ENCODE assay signal across 8 cellular contexts in the genomic region with DNA sequence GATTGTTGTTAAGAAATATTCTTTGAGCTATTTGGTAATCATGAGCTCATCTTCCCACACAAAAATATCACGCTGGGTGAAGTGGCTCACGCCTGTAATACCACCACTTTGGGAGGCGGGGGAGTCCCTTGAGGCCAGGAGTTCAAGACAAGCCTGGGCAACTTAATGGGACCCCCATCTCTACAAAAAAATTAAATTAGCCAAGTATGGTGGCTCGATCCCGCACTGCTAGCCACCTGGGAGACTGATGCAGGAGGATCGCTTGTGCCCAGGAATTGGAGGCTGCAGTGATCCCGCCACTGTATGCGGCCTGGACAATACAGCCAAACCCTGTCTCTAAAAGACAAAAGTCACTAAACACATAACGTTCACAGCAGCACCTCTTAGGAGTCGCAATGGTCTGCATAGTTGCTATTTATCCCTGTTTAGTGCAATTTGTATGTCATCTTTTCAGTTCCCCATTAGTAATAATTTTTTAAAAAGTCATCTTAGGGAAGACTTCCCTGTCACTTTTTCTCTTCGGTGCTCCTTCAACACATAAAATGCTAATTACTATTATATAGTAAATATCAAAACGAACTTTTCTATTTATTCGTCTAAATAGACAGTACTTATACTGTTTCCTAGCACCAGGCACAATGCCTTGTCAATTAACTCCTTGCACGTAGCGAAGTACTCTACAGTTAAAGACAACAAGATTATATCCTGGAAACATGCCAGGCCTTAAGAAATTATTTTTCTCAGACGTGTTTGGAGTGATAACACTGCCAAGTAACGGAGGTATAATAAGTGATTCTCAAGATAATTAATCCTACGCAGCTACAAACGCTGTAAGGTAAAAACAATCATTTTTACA. TPM values are rescaled to one million over a fixed set of nuclear protein-coding genes. Genes with fewer than 3 reads are reported as not detected.
DNase-seq lines count a peak whose midpoint lies in the region; ATAC-seq and TF ChIP-seq lines count a peak whose summit lies in the region.

No MANE protein-coding gene starts in this region.

- H2BK12ac ChIP-seq in trophoblast cell (ENCODE audit: low read length): no peak overlapping the region

- H4K91ac ChIP-seq in trophoblast cell (ENCODE audit: low read depth, low read length): no peak overlapping the region

- H3K9me2 ChIP-seq in HCT116 (ENCODE audit: insufficient read depth): no peaks in the 10 kb centered on the region

- peak overlapping the region; percentile 97 for H3K27ac ChIP-seq in ACC112 (ENCODE audit: low read depth, low read length)
- H3K27ac ChIP-seq in HCT116 (ENCODE audit: low read depth, low read length): peak overlapping the region; percentile 92; the same call in 1 of the 2 replicates
- H3K27ac ChIP-seq in fibroblast of lung (ENCODE audit: insufficient read depth, low read length): peak overlapping the region; percentile 93
- H3K27ac ChIP-seq in trophoblast cell (ENCODE audit: low read depth, low read length): no peak overlapping the region

- no peak overlapping the region for H2BK5ac ChIP-seq in trophoblast cell (ENCODE audit: low read depth, low read length, poor library complexity)

- H4K8ac ChIP-seq in trophoblast cell (ENCODE audit: low read depth, low read length): no peak overlapping the region

- no peak overlapping the region for H4K12ac ChIP-seq in trophoblast cell (ENCODE audit: low read depth, low read length)

- peak overlapping the region; percentile 88 for H3K4ac ChIP-seq in trophoblast cell (ENCODE audit: low read depth, low read length)

- DNase-seq in HCT116 (ENCODE audit: low read depth, low spot score): no peak
- DNase-seq in WTC11 (ENCODE audit: low spot score): no peak
- peak; percentile 24 to 29 for DNase-seq in fibroblast of lung (ENCODE audit: low read depth in 2 of 2)
- no peak for DNase-seq in trophoblast cell
- DNase-seq in islet precursor cell: no peak
- no peak for DNase-seq in NCI-H510A treated with DMSO at 0.1 percent for 48 hours (lab: John Stamatoyannopoulos, UW)

- H3K4me1 ChIP-seq in ACC112 (ENCODE audit: control insufficient read depth, insufficient read depth, low read length, unreplicated experiment): peaks cover 21% of the 10 kb centered on the region
- peaks cover 9 to 15% of the 10 kb centered on the region in 2 experiments for H3K4me1 ChIP-seq in HCT116 (ENCODE audit: control insufficient read depth in 1 of 2, insufficient read depth in 2 of 2, low read length in 2 of 2)
- peaks cover 3% of the 10 kb centered on the region for H3K4me1 ChIP-seq in fibroblast of lung (ENCODE audit: control insufficient read depth, extremely low read depth, insufficient read depth, low read length)
- H3K4me1 ChIP-seq in trophoblast cell (ENCODE audit: control insufficient read depth in 1 of 2, insufficient read depth in 2 of 2, low read length in 2 of 2): peaks cover 7 to 8% of the 10 kb centered on the region in 2 experiments

- H3K4me3 Mint-ChIP-seq in WTC11: peak overlapping the region; percentile 99

- H4K20me1 ChIP-seq in HCT116 (ENCODE audit: insufficient read depth) (peaks cover 15% of the 10 kb centered on the region; the same call in 1 of the 2 replicates), fibroblast of lung (ENCODE audit: control insufficient read depth, extremely low read depth, insufficient read depth, low read length) (no peaks in the 10 kb centered on the region)

- H3K79me2 ChIP-seq in ACC112 (ENCODE audit: control insufficient read depth, insufficient read depth, low read length, unreplicated experiment) (peaks cover 92% of the 10 kb centered on the region), HCT116 (ENCODE audit: insufficient read depth, low read length) (peaks cover 95% of the 10 kb centered on the region), fibroblast of lung (ENCODE audit: control insufficient read depth, insufficient read depth, low read length) (peaks cover 91% of the 10 kb centered on the region), trophoblast cell (ENCODE audit: control insufficient read depth, insufficient read depth, low read length, poor library complexity) (peaks cover 27% of the 10 kb centered on the region)

- H3K18ac ChIP-seq in trophoblast cell (ENCODE audit: low read length): no peak overlapping the region

- POLR2A ChIA-PET in HCT116 (lab: Charles Lee) (no interaction called here), WTC11 (lab: Charles Lee) (interaction anchor here (0.7 to 0.8 kb wide), 2 partner anchors 44 to 218 kb away, joined by 3 read pairs; partner anchors contain the start of gene MRTFA)

- CTCF ChIA-PET in HCT116 (lab: Charles Lee) (no interaction called here), WTC11 (lab: Charles Lee) (interaction anchor here (2.0 kb wide), 1 partner anchor 172 kb away, joined by 5 read pairs; no protein-coding TSS in a partner anchor)

- WGBS in trophoblast cell (ENCODE audit: extremely low coverage, insufficient coverage, insufficient read length): no CpG with 5 or more reads among the region's 19 CpGs

- H3K27me3 ChIP-seq in ACC112 (ENCODE audit: insufficient read depth, low read length) (no peaks in the 10 kb centered on the region), HCT116 (ENCODE audit: insufficient read depth, low read length) (no peaks in the 10 kb centered on the region), fibroblast of lung (ENCODE audit: control insufficient read depth, insufficient read depth, low read length) (no peaks in the 10 kb centered on the region), trophoblast cell (ENCODE audit: insufficient read depth, low read length) (no peaks in the 10 kb centered on the region)

- H3K36me3 Mint-ChIP-seq in WTC11: peaks cover 9% of the 10 kb centered on the region

- no peak for ATAC-seq in HCT116
- ATAC-seq in WTC11: no peak
- ATAC-seq in GM19467 (IDR thresholded peaks at IDR 0.05; ENCODE audit: unreplicated experiment): no peak

- RAD21 ChIA-PET in HCT116 (lab: Charles Lee; ENCODE audit: low non-redundant PET in 1 of 2, low total read pairs in 2 of 2, uncharacterized antibody in 2 of 2, unreplicated experiment in 2 of 2): no interaction called here

- no peak overlapping the region for H2AK5ac ChIP-seq in trophoblast cell (ENCODE audit: low read length)

- peaks cover 13% of the 10 kb centered on the region for H3K79me1 ChIP-seq in trophoblast cell (ENCODE audit: low read length)

- no peaks in the 10 kb centered on the region for H3K9me3 Mint-ChIP-seq in WTC11

- H3K14ac ChIP-seq in trophoblast cell (ENCODE audit: low read length): no peak overlapping the region

- no peak for TF ChIP-seq POLR2A in HCT116 (IDR thresholded peaks at IDR 0.05; ENCODE audit: borderline replicate concordance, extremely low read depth, insufficient read depth, insufficient read length)

- no peaks in the 10 kb centered on the region for H3K27me3 Mint-ChIP-seq in WTC11 (ENCODE audit: low read depth)

- peak overlapping the region; percentile 87 for H3K4me2 ChIP-seq in HCT116 (ENCODE audit: low read length)
- peak overlapping the region; percentile 76 for H3K4me2 ChIP-seq in fibroblast of lung (ENCODE audit: extremely low read depth, insufficient read depth, low read length)
- H3K4me2 ChIP-seq in trophoblast cell (ENCODE audit: low read length): peak overlapping the region; percentile 88

- BruUV-seq in HCT116 (replicated peaks; lab: Mats Ljungman, UMichigan): TSS peak; percentile 37

- TF ChIP-seq CTCF in HCT116 (IDR thresholded peaks at IDR 0.05 in 2 of 3, conservative IDR thresholded peaks at IDR 0.05 in 1 of 3; ENCODE audit: borderline replicate concordance in 1 of 3, insufficient read depth in 1 of 3, low read depth in 2 of 3, low read length in 2 of 3) (no peak), WTC11 (IDR thresholded peaks at IDR 0.05) (no peak), fibroblast of lung (conservative IDR thresholded peaks at IDR 0.05 in 1 of 2, IDR thresholded peaks at IDR 0.05 in 1 of 2; ENCODE audit: low read depth in 1 of 2, low read length in 2 of 2) (no peak)

- H2AFZ ChIP-seq in ACC112 (ENCODE audit: low read length, unreplicated experiment): no peak overlapping the region
- no peak overlapping the region for H2AFZ ChIP-seq in HCT116 (ENCODE audit: low read depth, low read length, poor library complexity, severe bottlenecking)
- no peak overlapping the region for H2AFZ ChIP-seq in fibroblast of lung (ENCODE audit: low read length)
- no peak overlapping the region for H2AFZ ChIP-seq in trophoblast cell (ENCODE audit: insufficient read depth, low read length, poor library complexity)

- peak overlapping the region; percentile 68; the same call in 1 of the 2 replicates for H3K27ac Mint-ChIP-seq in WTC11

- H3K36me3 ChIP-seq in ACC112 (ENCODE audit: insufficient read depth, low read length): 0 out of 2 replicates have a peak, but pooled peaks cover 3% of the 10 kb centered on the region
- H3K36me3 ChIP-seq in HCT116 (ENCODE audit: control insufficient read depth in 1 of 2, insufficient read depth in 2 of 2, low read length in 2 of 2): peaks cover 9% of the 10 kb centered on the region in 2 experiments; a peak in 3 of 4 replicates
- H3K36me3 ChIP-seq in fibroblast of lung (ENCODE audit: control insufficient read depth, insufficient read depth, low read length): no peaks in the 10 kb centered on the region
- H3K36me3 ChIP-seq in trophoblast cell (ENCODE audit: control insufficient read depth in 1 of 2, insufficient read depth in 2 of 2, low read length in 2 of 2): peaks cover 2% of the 10 kb centered on the region in 2 experiments

- H3K9me3 ChIP-seq in HCT116 (ENCODE audit: control insufficient read depth in 1 of 2, insufficient read depth in 1 of 2, low read depth in 1 of 2, low read length in 2 of 2) (no peaks in the 10 kb centered on the region), fibroblast of lung (ENCODE audit: control insufficient read depth, insufficient read depth, low read depth, low read length) (no peaks in the 10 kb centered on the region), trophoblast cell (ENCODE audit: insufficient read depth, low read depth, low read length) (no peaks in the 10 kb centered on the region)

- no peak overlapping the region for H3K23ac ChIP-seq in trophoblast cell (ENCODE audit: low read length)

- no peak for TF ChIP-seq RAD21 in HCT116 (IDR thresholded peaks at IDR 0.05; ENCODE audit: low read depth)

- peak overlapping the region; percentile 90 for H3K4me3 ChIP-seq in ACC112 (ENCODE audit: low read depth, low read length)
- H3K4me3 ChIP-seq in HCT116 (replicated peaks in 1 of 2; ENCODE audit: low read depth in 1 of 2, low read length in 2 of 2): peak overlapping the region; percentile 99
- H3K4me3 ChIP-seq in fibroblast of lung (replicated peaks in 1 of 4; ENCODE audit: control extremely low read depth in 1 of 4, insufficient read depth in 1 of 4, low read depth in 3 of 4, low read length in 4 of 4): peak overlapping the region; percentile 59 to 99 (median 86)
- peak overlapping the region; percentile 30 for H3K4me3 ChIP-seq in trophoblast cell (ENCODE audit: low read depth, low read length)

- no peak overlapping the region for H2BK120ac ChIP-seq in trophoblast cell (ENCODE audit: insufficient read depth, low read length, poor library complexity)

- H3K9ac ChIP-seq in HCT116 (ENCODE audit: low read length): peak overlapping the region; percentile 99
- H3K9ac ChIP-seq in fibroblast of lung (ENCODE audit: insufficient read depth, low read length): no peak overlapping the region
- H3K9ac ChIP-seq in trophoblast cell (ENCODE audit: low read length): peak overlapping the region; percentile 70

- peaks cover 33% of the 10 kb centered on the region for H3K4me1 Mint-ChIP-seq in WTC11

- intact Hi-C loops in HCT116 (cut with micrococcal nuclease): no loop called here

RNA-seq across cellular contexts. Expression of gene ST13, which starts 1.1 kb away (rescaled TPM):
- total RNA-seq in HCT116 (2021; ENCODE audit: unreplicated experiment) (301 TPM), WTC11 (2021) (289 to 303 TPM (median 291 TPM) in 3 replicates), fibroblast of lung (239 and 293 TPM in 2 replicates)
- polyA plus RNA-seq in HCT116 (2012): 231 and 283 TPM in 2 replicates
- polyA plus RNA-seq in fibroblast of lung: 199 and 266 TPM in 2 replicates
- polyA plus RNA-seq in fibroblast of lung (2012): 274 and 323 TPM in 2 replicates
- 21.7 and 70.2 TPM in 2 replicates for polyA minus RNA-seq in fibroblast of lung (ENCODE audit: low replicate concordance)
- polyA plus RNA-seq in trophoblast cell (2013): 416 and 442 TPM in 2 replicates

RNA-seq across cellular contexts. Expression of gene XPNPEP3, which starts 1.6 kb away (rescaled TPM):
- 29.8 TPM for total RNA-seq in HCT116 (2021; ENCODE audit: unreplicated experiment)
- polyA plus RNA-seq in HCT116 (2012): 7.1 and 7.4 TPM in 2 replicates
- total RNA-seq in WTC11 (2021): 25.9 to 28.2 TPM (median 27.5 TPM) in 3 replicates
- 7.7 and 9.1 TPM in 2 replicates for total RNA-seq in fibroblast of lung
- polyA plus RNA-seq in fibroblast of lung: 15.2 and 16.2 TPM in 2 replicates
- polyA plus RNA-seq in fibroblast of lung (2012): 7.4 and 9.2 TPM in 2 replicates
- 16.1 and 49.3 TPM in 2 replicates for polyA minus RNA-seq in fibroblast of lung (ENCODE audit: low replicate concordance)
- polyA plus RNA-seq in trophoblast cell (2013): 11.4 and 11.5 TPM in 2 replicates

RNA-seq across cellular contexts. Expression of gene DNAJB7, which starts 6.6 kb away (rescaled TPM):
- total RNA-seq in HCT116 (2021; ENCODE audit: unreplicated experiment) (not detected), WTC11 (2021) (not detected in 3 replicates), fibroblast of lung (not detected in 2 replicates)
- polyA plus RNA-seq in HCT116 (2012): 0.04 and 0.06 TPM in 2 replicates
- not detected in 2 replicates for polyA plus RNA-seq in fibroblast of lung
- not detected in 2 replicates for polyA plus RNA-seq in fibroblast of lung (2012)
- polyA minus RNA-seq in fibroblast of lung (ENCODE audit: low replicate concordance): not detected in 2 replicates
- not detected in 2 replicates for polyA plus RNA-seq in trophoblast cell (2013)

RNA-seq across cellular contexts. Expression of gene SLC25A17, which starts 36.2 kb away (rescaled TPM):
- total RNA-seq in HCT116 (2021; ENCODE audit: unreplicated experiment) (16.6 TPM), WTC11 (2021) (22.0 to 29.6 TPM (median 25.2 TPM) in 3 replicates), fibroblast of lung (11.3 and 12.9 TPM in 2 replicates)
- polyA plus RNA-seq in HCT116 (2012): 13.0 and 13.5 TPM in 2 replicates
- polyA plus RNA-seq in fibroblast of lung: 26.5 and 28.7 TPM in 2 replicates
- polyA plus RNA-seq in fibroblast of lung (2012): 18.2 and 20.5 TPM in 2 replicates
- polyA minus RNA-seq in fibroblast of lung (ENCODE audit: low replicate concordance): 7.1 and 8.4 TPM in 2 replicates
- polyA plus RNA-seq in trophoblast cell (2013): 33.8 and 37.0 TPM in 2 replicates

Comparison
In these comparisons a context has a peak if more than half of its experiments do, and no peak if none do; other contexts are left out.
1. H3K4me3 ChIP-seq: peak in every context shown above with its lines; median percentile 99 in HCT116; 90 in ACC112; 86 in fibroblast of lung; 30 in trophoblast cell.
2. DNase-seq: peak in fibroblast of lung (2 of 2); none in HCT116 (single experiment), WTC11 (single experiment), trophoblast cell (0 of 2), islet precursor cell (single experiment) and NCI-H510A treated with DMSO at 0.1 percent for 48 hours (single experiment).
3. Peak in every context shown above with its lines, with median percentiles within 50 percentile points of each other: H3K4me2 ChIP-seq.